ENCODE assay signal across 22 cellular contexts in the genomic region with DNA sequence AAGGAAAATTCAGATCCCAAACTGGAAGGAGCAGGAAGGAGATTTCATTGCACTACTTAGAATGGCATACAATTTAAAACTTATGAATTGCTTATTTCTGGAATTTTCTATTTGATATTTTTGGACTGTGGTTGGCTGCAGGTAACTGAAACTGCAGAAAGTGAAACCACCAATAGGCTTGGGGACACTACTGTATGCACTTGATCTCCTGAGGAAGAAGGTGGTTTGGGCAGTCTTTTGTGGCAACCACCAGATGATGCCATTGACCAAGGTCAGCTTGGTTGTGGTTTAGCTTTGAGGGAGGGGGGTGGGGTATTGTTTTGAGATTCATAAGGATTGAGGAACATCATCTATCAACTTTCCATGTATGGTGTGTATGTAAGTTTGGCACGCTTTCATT.
A peak's percentile ranks its signal among the peaks of the same experiment; 100 is the strongest.
DNase-seq lines count a peak whose midpoint lies in the region; ATAC-seq, FAIRE-seq and TF ChIP-seq lines count a peak whose summit lies in the region.
"Had no signal": no experiment of that assay in that cellular context is flagged by ENCODE, and none has a peak within 500 bp of the region (broad histone marks: within the 10 kb centered on the region; RNA-seq: fewer than 3 reads in every experiment).

No MANE protein-coding gene starts in this region.

- H3K79me2 ChIP-seq in MM.1S (ENCODE audit: low read length) (no peaks in the 10 kb centered on the region), OCI-LY3 (ENCODE audit: low read length) (no peaks in the 10 kb centered on the region), GM12878 (ENCODE audit: control insufficient read depth, insufficient read depth, low read length) (no peaks in the 10 kb centered on the region), osteoblast (ENCODE audit: insufficient read depth, low read length) (no peaks in the 10 kb centered on the region)

- H3K36me3 ChIP-seq in MM.1S (replicated peaks; ENCODE audit: insufficient read depth, low read length) (no peaks in the 10 kb centered on the region), OCI-LY3 (replicated peaks; ENCODE audit: low read depth, low read length) (no peaks in the 10 kb centered on the region), GM12878 (ENCODE audit: control insufficient read depth in 2 of 2, insufficient read depth in 2 of 2, low read length in 1 of 2) (no peaks in the 10 kb centered on the region), osteoblast (ENCODE audit: insufficient read depth, low read length) (no peaks in the 10 kb centered on the region)

- POLR2A ChIA-PET in GM12878 (lab: Charles Lee) = no interaction called here

- H3K9me3 ChIP-seq in MM.1S (replicated peaks; ENCODE audit: insufficient read depth, low read length) (no peaks in the 10 kb centered on the region), OCI-LY3 (ENCODE audit: insufficient read depth, low read length) (no peaks in the 10 kb centered on the region), GM12878 (replicated peaks; ENCODE audit: control insufficient read depth, insufficient read depth, low read length) (no peaks in the 10 kb centered on the region), osteoblast (ENCODE audit: low read depth, low read length) (peaks cover 3% of the 10 kb centered on the region)
- H3K9me3 ChIP-seq: A549 had no signal

- H3F3A ChIP-seq in MM.1S (ENCODE audit: insufficient read depth, low read length) = no peaks in the 10 kb centered on the region

- WGBS in GM12878 (ENCODE audit: insufficient coverage, insufficient replicate concordance, low lambda C conversion rate, missing lambda C conversion rate) = 33% methylated on average over 1 of the region's 1 CpG

- no peak overlapping the region for H3K4me3 Mint-ChIP-seq in progenitor cell of endocrine pancreas (ENCODE audit: low read depth)
- H3K4me3 Mint-ChIP-seq: CD4-positive, alpha-beta memory T cell; H9 had no signal

- no peaks in the 10 kb centered on the region for H4K20me1 ChIP-seq in MM.1S (ENCODE audit: insufficient read depth, low read length)
- no peaks in the 10 kb centered on the region for H4K20me1 ChIP-seq in OCI-LY3 (ENCODE audit: insufficient read depth, low read length)
- H4K20me1 ChIP-seq in GM12878 (ENCODE audit: control insufficient read depth, insufficient read depth) = no peaks in the 10 kb centered on the region
- H4K20me1 ChIP-seq in osteoblast (ENCODE audit: insufficient read depth, low read length) = no peaks in the 10 kb centered on the region

- H2AFZ ChIP-seq in MM.1S (ENCODE audit: low read length) (no peak overlapping the region), OCI-LY3 (ENCODE audit: low read depth, low read length) (no peak overlapping the region), GM12878 (ENCODE audit: control insufficient read depth, low read depth, low read length) (no peak overlapping the region), osteoblast (ENCODE audit: low read length) (no peak overlapping the region)
- H2AFZ ChIP-seq: GM23248 had no signal

- no peak overlapping the region for H3K9ac ChIP-seq in MM.1S (ENCODE audit: low read length)
- H3K9ac ChIP-seq in OCI-LY3 (ENCODE audit: low read length) = no peak overlapping the region
- H3K9ac ChIP-seq in GM12878 (ENCODE audit: control insufficient read depth, insufficient read depth, low read length) = no peak overlapping the region
- H3K9ac ChIP-seq: GM23248 had no signal

- CTCF ChIA-PET in GM12878 (lab: Yijun Ruan, JAX) = interaction anchor here (1.5 kb wide), 1 partner anchor 10 kb away, joined by 5 read pairs; no protein-coding TSS in a partner anchor

- H3K27ac ChIP-seq in MM.1S (ENCODE audit: low read length) = no peak overlapping the region
- no peak overlapping the region for H3K27ac ChIP-seq in OCI-LY3 (ENCODE audit: low read length)
- no peak overlapping the region for H3K27ac ChIP-seq in GM12878 (ENCODE audit: control insufficient read depth, insufficient read depth)
- no peak overlapping the region for H3K27ac ChIP-seq in osteoblast (ENCODE audit: low read depth, low read length)
- H3K27ac ChIP-seq: A549, GM23248 had no signal

- no peaks in the 10 kb centered on the region for H3K9me3 Mint-ChIP-seq in progenitor cell of endocrine pancreas (ENCODE audit: low read depth)

- no peak for TF ChIP-seq EP300 in GM12878 (IDR thresholded peaks at IDR 0.05; ENCODE audit: borderline replicate concordance in 1 of 2, control insufficient read depth in 1 of 2, low read depth in 2 of 2, low read length in 2 of 2)

- H3K4me2 ChIP-seq in MM.1S (ENCODE audit: low read depth, low read length) = peak overlapping the region; percentile 18; the same call in 1 of the 2 replicates
- H3K4me2 ChIP-seq in OCI-LY3 (ENCODE audit: low read length) = 0 out of 2 replicates have a peak overlapping the region, but pooled peaks have one; percentile 15
- no peak overlapping the region for H3K4me2 ChIP-seq in GM12878 (ENCODE audit: control insufficient read depth, insufficient read depth)
- no peak overlapping the region for H3K4me2 ChIP-seq in osteoblast (ENCODE audit: insufficient read depth, low read length)
- H3K4me2 ChIP-seq: A549 had no signal

- H3K9me2 ChIP-seq in MM.1S (replicated peaks; ENCODE audit: insufficient read depth, low read length) = no peaks in the 10 kb centered on the region

- SMC1A ChIA-PET in GM12878 (lab: Charles Lee; ENCODE audit: uncharacterized antibody, unreplicated experiment) = interaction anchor here (1.1 kb wide), 1 partner anchor 139 kb away, joined by 3 read pairs; no protein-coding TSS in a partner anchor

- no peak overlapping the region for H3K4me3 ChIP-seq in MM.1S (ENCODE audit: low read length)
- no peak overlapping the region for H3K4me3 ChIP-seq in OCI-LY3 (ENCODE audit: low read length)
- H3K4me3 ChIP-seq in GM12878 = no peak overlapping the region
- no peak overlapping the region for H3K4me3 ChIP-seq in osteoblast (ENCODE audit: insufficient read depth, low read length)
- H3K4me3 ChIP-seq: A549, GM23248 had no signal

- DNase-seq in GM12891 (ENCODE audit: insufficient read length, low spot score) = no peak
- peak; percentile 54 for DNase-seq in MM.1S
- no peak for DNase-seq in GM12878 (ENCODE audit: low read depth, low spot score)
- DNase-seq in osteoblast (ENCODE audit: insufficient read length, low spot score, missing footprints) = no peak
- DNase-seq in AG20443 (ENCODE audit: low spot score) = no peak
- DNase-seq in progenitor cell of endocrine pancreas (ENCODE audit: low spot score, unreplicated experiment) = no peak
- DNase-seq: 8988T; ACHN; C1 segment of cervical spinal cord; Calu3; CD4-positive, alpha-beta memory T cell; COR-L47; DMS79; EL; GDM1; GM23248; H9 had no signal

- TF ChIP-seq CTCF in MM.1S (IDR thresholded peaks at IDR 0.05; ENCODE audit: low read length) (peak; percentile 14; the same call in 1 of the 2 replicates), OCI-LY3 (IDR thresholded peaks at IDR 0.05; ENCODE audit: low read depth, low read length) (no peak), GM12878 (IDR thresholded peaks at IDR 0.05 in 2 of 3, conservative IDR thresholded peaks at IDR 0.05 in 1 of 3; ENCODE audit: control insufficient read depth in 2 of 3, extremely low read depth in 1 of 3, insufficient read depth in 1 of 3, low read depth in 3 of 3, low read length in 3 of 3) (no peak), osteoblast (IDR thresholded peaks at IDR 0.05; ENCODE audit: extremely low read depth, low read depth, low read length) (no peak), progenitor cell of endocrine pancreas (IDR thresholded peaks at IDR 0.05; ENCODE audit: unreplicated experiment) (no peak)

- H3K36me3 Mint-ChIP-seq in progenitor cell of endocrine pancreas (ENCODE audit: insufficient read depth) = no peaks in the 10 kb centered on the region
- H3K36me3 Mint-ChIP-seq: CD4-positive, alpha-beta memory T cell had no signal

- TF ChIP-seq RAD21 in GM12878 (IDR thresholded peaks at IDR 0.05; ENCODE audit: insufficient read depth, low read depth, low read length) = no peak

- no peak for TF ChIP-seq POLR2A in GM12891 (IDR thresholded peaks at IDR 0.05; ENCODE audit: low read depth, low read length)
- TF ChIP-seq POLR2A in GM12878 (IDR thresholded peaks at IDR 0.05; ENCODE audit: low read depth, low read length) = no peak

- no TSS peak for BruUV-seq in GM12878 (replicated peaks; lab: Mats Ljungman, UMichigan)

- FAIRE-seq in GM12891 (lab: Jason Lieb, UNC) = peak; percentile 9
- no peak for FAIRE-seq in GM12878 (lab: Jason Lieb, UNC)
- FAIRE-seq: A549, GM12892 had no signal

- RAD21 ChIA-PET in GM12878 (lab: Charles Lee; ENCODE audit: unreplicated experiment) = no interaction called here

- intact Hi-C loops in GM12878 (cut with micrococcal nuclease; ENCODE audit: unreplicated experiment) = no loop called here

- in situ Hi-C loops in GM12878 (cut with MboI) = no loop called here

- H3K27me3 Mint-ChIP-seq in progenitor cell of endocrine pancreas = no peaks in the 10 kb centered on the region
- H3K27me3 Mint-ChIP-seq: CD4-positive, alpha-beta memory T cell had no signal

- no peaks in the 10 kb centered on the region for H3K27me3 ChIP-seq in MM.1S (replicated peaks; ENCODE audit: insufficient read depth, low read length)
- no peaks in the 10 kb centered on the region for H3K27me3 ChIP-seq in OCI-LY3 (ENCODE audit: low read depth, low read length)
- no peaks in the 10 kb centered on the region for H3K27me3 ChIP-seq in GM12878 (replicated peaks in 1 of 2; ENCODE audit: control insufficient read depth in 2 of 2, insufficient read depth in 2 of 2, low read length in 1 of 2)
- no peaks in the 10 kb centered on the region for H3K27me3 ChIP-seq in osteoblast (ENCODE audit: insufficient read depth, low read length)

- no peaks in the 10 kb centered on the region for H3K4me1 Mint-ChIP-seq in progenitor cell of endocrine pancreas (ENCODE audit: low read depth)
- H3K4me1 Mint-ChIP-seq: CD4-positive, alpha-beta memory T cell; H9 had no signal

- H3K27ac Mint-ChIP-seq in progenitor cell of endocrine pancreas = no peak overlapping the region
- H3K27ac Mint-ChIP-seq: CD4-positive, alpha-beta memory T cell; H9 had no signal

- H3K4me1 ChIP-seq in MM.1S (ENCODE audit: low read length) (peaks cover 10% of the 10 kb centered on the region; the same call in 1 of the 2 replicates), OCI-LY3 (ENCODE audit: low read length) (no peaks in the 10 kb centered on the region), GM12878 (ENCODE audit: control insufficient read depth, insufficient read depth, low read length) (no peaks in the 10 kb centered on the region), osteoblast (ENCODE audit: insufficient read depth, low read length) (no peaks in the 10 kb centered on the region)
- H3K4me1 ChIP-seq: A549 had no signal

- peak; percentile 64 for ATAC-seq in GM12878
- no peak for ATAC-seq in GM19328 (IDR thresholded peaks at IDR 0.05; ENCODE audit: unreplicated experiment)
- ATAC-seq: A549, HCT116 had no signal

TF ChIP-seq in GM12891, 5 proteins besides CTCF, POLR2A, EP300 and RAD21:
- TF ChIP-seq POLR2AphosphoS5 (IDR thresholded peaks at IDR 0.05; ENCODE audit: low read depth, low read length) (no peak), PAX5 (IDR thresholded peaks at IDR 0.05; ENCODE audit: insufficient read depth, low read length, severe bottlenecking) (no peak), POU2F2 (IDR thresholded peaks at IDR 0.05; ENCODE audit: low read depth, low read length) (no peak)

TF ChIP-seq in GM12878, 131 proteins besides CTCF, POLR2A, EP300 and RAD21 (continues in another document):
- no peak for TF ChIP-seq KAT2A (conservative IDR thresholded peaks at IDR 0.05; ENCODE audit: control insufficient read depth, low read depth, low read length)

Comparison
In these comparisons a context has a peak if more than half of its experiments do, and no peak if none do; other contexts are left out.
1. H3K4me2 ChIP-seq: peak in MM.1S (single experiment) and OCI-LY3 (single experiment); none in GM12878 (single experiment) and osteoblast (single experiment).